In the genomic region with DNA sequence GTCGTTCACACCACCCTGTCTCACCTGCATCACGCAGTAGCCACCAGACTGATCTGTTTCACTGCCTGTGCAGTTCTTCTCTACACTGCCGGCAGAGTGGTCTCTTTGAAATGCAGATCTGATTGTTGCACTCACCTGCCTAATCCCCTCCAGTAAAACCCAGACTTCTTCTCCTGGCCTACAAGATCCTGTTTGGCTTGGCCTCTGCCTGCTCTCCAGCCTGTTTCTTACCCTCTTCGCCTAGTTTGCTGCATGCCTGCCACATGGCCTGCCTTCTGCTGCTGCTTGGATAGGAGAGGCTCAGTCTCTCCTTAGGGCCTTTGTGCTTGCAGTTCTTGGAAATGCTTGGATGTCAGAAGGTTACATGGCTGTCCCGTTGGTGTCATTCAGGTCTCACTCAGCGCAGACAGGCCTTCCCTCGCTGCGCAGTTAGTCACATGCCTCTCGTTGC, we compare ENCODE assay signal across 9 cellular contexts. TPM values are rescaled to one million over a fixed set of nuclear protein-coding genes. Genes with fewer than 3 reads are reported as not detected.
DNase-seq lines count a peak whose midpoint lies in the region; ATAC-seq and TF ChIP-seq lines count a peak whose summit lies in the region.
"Had no signal": no experiment of that assay in that cellular context is flagged by ENCODE, and none has a peak within 500 bp of the region (broad histone marks: within the 10 kb centered on the region; RNA-seq: fewer than 3 reads in every experiment).

No MANE protein-coding gene starts in this region.

- peak overlapping the region; percentile 65 for H4K5ac ChIP-seq in H9 (ENCODE audit: insufficient read length, low read depth, low read length)

- WGBS in H9 (ENCODE audit: extremely low coverage, insufficient read length, low lambda C conversion rate): no CpG with 5 or more reads among the region's 9 CpGs

- no peak overlapping the region for H2BK15ac ChIP-seq in H9 (ENCODE audit: low read depth, low read length)

- H3K27ac Mint-ChIP-seq in H9: peak overlapping the region; percentile 53 to 81 (median 71)
- H3K27ac Mint-ChIP-seq in mesothelial cell of epicardium: peak overlapping the region; percentile 78

- H3K4me1 Mint-ChIP-seq in H9 (peaks cover 36 to 44% of the 10 kb centered on the region in 2 experiments), mesothelial cell of epicardium (peaks cover 47% of the 10 kb centered on the region)

- H3K9me3 ChIP-seq in H9 (ENCODE audit: control insufficient read depth, low read depth, low read length) (no peaks in the 10 kb centered on the region), adipocyte (ENCODE audit: control insufficient read depth, low read length) (no peaks in the 10 kb centered on the region)
- H3K9me3 ChIP-seq: testis had no signal

- H4K8ac ChIP-seq in H9 (replicated peaks; ENCODE audit: insufficient read length, low read depth, low read length): peak overlapping the region; percentile 63

- H3K4me2 ChIP-seq in H9 (ENCODE audit: insufficient read depth, insufficient read length, low read length): peak overlapping the region; percentile 4

- H3K18ac ChIP-seq in H9 (ENCODE audit: insufficient read length, low read depth, low read length): no peak overlapping the region

- no peak overlapping the region for H2BK120ac ChIP-seq in H9 (ENCODE audit: low read depth, low read length, poor library complexity, severe bottlenecking)

- H3K56ac ChIP-seq in H9 (ENCODE audit: insufficient read length, low read depth, low read length): no peak overlapping the region

- no peaks in the 10 kb centered on the region for H3K79me1 ChIP-seq in H9 (ENCODE audit: insufficient read depth, low read depth, low read length, poor library complexity, severe bottlenecking)

- no peak overlapping the region for H2BK5ac ChIP-seq in H9 (ENCODE audit: insufficient read length, low read length)

- H3K9ac ChIP-seq in H9 (ENCODE audit: extremely low read depth, insufficient read length, low read length) (no peak overlapping the region), adipocyte (ENCODE audit: low read length) (peak overlapping the region; percentile 1)

- no peaks in the 10 kb centered on the region for H3K23me2 ChIP-seq in H9 (ENCODE audit: insufficient read length, low read depth, low read length, poor library complexity, severe bottlenecking)

- no peaks in the 10 kb centered on the region for H3K9me3 Mint-ChIP-seq in H9
- H3K9me3 Mint-ChIP-seq in mesothelial cell of epicardium: no peaks in the 10 kb centered on the region

- H3K27ac ChIP-seq in C4-2B: peak overlapping the region; percentile 23
- H3K27ac ChIP-seq in H9 (ENCODE audit: insufficient read length, low read depth, low read length): peak overlapping the region; percentile 51
- H3K27ac ChIP-seq: testis had no signal

- H3K27me3 ChIP-seq in H9 (ENCODE audit: insufficient read depth, low read length) (no peaks in the 10 kb centered on the region), adipocyte (replicated peaks; ENCODE audit: control insufficient read depth, insufficient read depth, low read length) (no peaks in the 10 kb centered on the region)
- H3K27me3 ChIP-seq: testis had no signal

- no peaks in the 10 kb centered on the region for H4K20me1 ChIP-seq in H9 (ENCODE audit: control insufficient read depth, insufficient read depth, insufficient read length)

- H3K4me1 ChIP-seq in H9 (ENCODE audit: insufficient read depth, low read length) (peaks cover 8% of the 10 kb centered on the region), adipocyte (ENCODE audit: control insufficient read depth, insufficient read depth, low read length) (peaks cover 17% of the 10 kb centered on the region)

- H3K36me3 Mint-ChIP-seq in H9 (ENCODE audit: insufficient read depth in 1 of 3, low read depth in 3 of 3) (no peaks in the 10 kb centered on the region), mesothelial cell of epicardium (no peaks in the 10 kb centered on the region)

- H3K23ac ChIP-seq in H9 (ENCODE audit: insufficient read length, low read depth, low read length): no peak overlapping the region

- peak overlapping the region; percentile 31; the same call in 1 of the 2 replicates for H3K14ac ChIP-seq in H9 (ENCODE audit: insufficient read depth, low read length)

- no peak overlapping the region for H4K91ac ChIP-seq in H9 (ENCODE audit: insufficient read length, low read depth, low read length)

- peaks cover 2% of the 10 kb centered on the region; the same call in 1 of the 2 replicates for H3K27me3 Mint-ChIP-seq in H9 (ENCODE audit: low read depth)
- no peaks in the 10 kb centered on the region for H3K27me3 Mint-ChIP-seq in mesothelial cell of epicardium (ENCODE audit: low read depth)

- no peak overlapping the region; a peak in 1 of 5 replicates for H3K4me3 Mint-ChIP-seq in H9
- H3K4me3 Mint-ChIP-seq in mesothelial cell of epicardium: no peak overlapping the region

- H2AK5ac ChIP-seq in H9 (ENCODE audit: insufficient read length, low read length): no peak overlapping the region

- DNase-seq in H9 (peak; percentile 48), adipocyte (ENCODE audit: low read depth) (no peak), mesothelial cell of epicardium (ENCODE audit: low spot score in 2 of 2, unreplicated experiment in 2 of 2) (no peak), germinal center (ENCODE audit: low spot score) (no peak)
- DNase-seq: testis had no signal

- H3K4ac ChIP-seq in H9 (ENCODE audit: low read depth, low read length): no peak overlapping the region

- no peaks in the 10 kb centered on the region for H3K36me3 ChIP-seq in adipocyte (ENCODE audit: control insufficient read depth, insufficient read depth, low read length, severe bottlenecking)

- H3T11ph ChIP-seq in H9 (ENCODE audit: low read length): no peak overlapping the region

- H2AFZ ChIP-seq in H9 (ENCODE audit: low read length): no peak overlapping the region

- peak overlapping the region; percentile 38 for H3K4me3 ChIP-seq in adipocyte (ENCODE audit: low read length)
- H3K4me3 ChIP-seq: testis had no signal

- no peak for ATAC-seq in HG02642 (IDR thresholded peaks at IDR 0.05; ENCODE audit: poor library complexity, unreplicated experiment)
- ATAC-seq in HG02759 (IDR thresholded peaks at IDR 0.05; ENCODE audit: unreplicated experiment): no peak
- ATAC-seq in GM19023 (IDR thresholded peaks at IDR 0.05; ENCODE audit: unreplicated experiment): no peak

- H2BK20ac ChIP-seq in H9 (ENCODE audit: low read depth, low read length, poor library complexity, severe bottlenecking): no peak overlapping the region

- TF ChIP-seq CTCF in C4-2B (conservative IDR thresholded peaks at IDR 0.05) (no peak), H9 (conservative IDR thresholded peaks at IDR 0.05) (no peak), mesothelial cell of epicardium (IDR thresholded peaks at IDR 0.05; ENCODE audit: unreplicated experiment) (no peak)

- H2BK12ac ChIP-seq in H9 (ENCODE audit: insufficient read length, low read depth, low read length): no peak overlapping the region

- H3K79me2 ChIP-seq in H9 (ENCODE audit: insufficient read depth, low read length): no peaks in the 10 kb centered on the region

RNA-seq across cellular contexts. Expression of a gene that starts 42.0 kb away (rescaled TPM):
- total RNA-seq in H9 (2021) (28.7 and 35.5 TPM in 2 replicates), mesothelial cell of epicardium (81.6 to 88.0 TPM (median 87.0 TPM) in 3 replicates)

RNA-seq across cellular contexts. Expression of a gene that starts 59.9 kb away (rescaled TPM):
- total RNA-seq in H9 (2021) (237 and 248 TPM in 2 replicates), mesothelial cell of epicardium (182 to 201 TPM (median 195 TPM) in 3 replicates)
